ENCODE assay signal across 8 cellular contexts in the genomic region with DNA sequence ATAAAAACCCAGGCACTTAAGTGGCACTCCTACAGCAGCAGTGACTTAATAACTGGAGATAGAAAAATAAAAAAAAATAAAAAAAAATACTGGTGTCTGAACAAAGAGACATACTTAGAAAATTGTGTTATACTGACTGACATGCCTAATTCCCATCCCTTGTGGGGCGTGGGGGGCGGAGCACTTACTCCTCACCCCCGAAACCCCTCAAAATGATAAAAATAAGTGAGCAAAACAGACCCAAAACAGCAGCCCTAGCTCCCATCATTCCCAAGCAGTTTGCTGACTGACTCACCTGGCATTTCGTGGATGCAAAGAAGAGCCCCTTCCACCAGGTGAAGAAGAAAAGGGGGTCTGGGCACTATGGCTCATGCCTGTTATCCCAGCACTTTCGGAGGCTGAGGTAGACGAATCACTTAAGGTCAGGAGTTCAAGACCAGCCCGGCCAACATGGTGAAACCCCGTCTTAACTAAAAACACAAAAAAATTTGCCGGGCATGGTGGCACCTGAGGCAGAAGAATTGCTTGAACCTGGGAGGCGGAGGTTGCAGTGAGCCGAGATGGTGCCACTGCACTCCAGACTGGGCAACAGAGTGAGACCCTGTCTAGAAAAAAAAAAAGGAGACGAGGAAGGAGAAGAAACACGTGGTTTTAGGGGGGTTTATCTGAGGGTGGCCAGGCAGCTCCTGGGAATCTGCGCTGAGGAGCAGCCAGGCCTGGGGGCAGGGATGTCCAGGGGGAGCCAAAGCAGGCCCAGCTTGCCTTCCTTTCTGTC. TPM values are rescaled to one million over a fixed set of nuclear protein-coding genes. Genes with fewer than 3 reads are reported as not detected.
A peak's percentile ranks its signal among the peaks of the same experiment; 100 is the strongest.
DNase-seq lines count a peak whose midpoint lies in the region; ATAC-seq and TF ChIP-seq lines count a peak whose summit lies in the region.

No MANE protein-coding gene starts in this region.

- H3K4me2 ChIP-seq in skeletal muscle satellite cell (ENCODE audit: low read length) = peak overlapping the region; percentile 92

- DNase-seq in GM12864 (ENCODE audit: low read depth) (no peak), Peyer's patch (no peak), epithelial cell of proximal tubule (ENCODE audit: low read depth) (no peak), kidney tubule cell (ENCODE audit: low spot score) (no peak), NCI-H1930 (lab: John Stamatoyannopoulos, UW) (no peak)

- H3K27ac ChIP-seq in Peyer's patch = peak overlapping the region in 1 of 4 donors; percentile 86

- ATAC-seq in GM21360 (IDR thresholded peaks at IDR 0.05; ENCODE audit: unreplicated experiment) (no peak), GM18498 (IDR thresholded peaks at IDR 0.05; ENCODE audit: unreplicated experiment) (no peak)

- no peak for TF ChIP-seq POLR2A in Peyer's patch (IDR thresholded peaks at IDR 0.05)

- H3K4me3 ChIP-seq in GM12864 (ENCODE audit: low read depth, low read length) (peak overlapping the region; percentile 73), Peyer's patch (peak overlapping the region; percentile 70 to 77 (median 72)), epithelial cell of proximal tubule (ENCODE audit: low read depth, low read length) (peak overlapping the region; percentile 90), skeletal muscle satellite cell (ENCODE audit: low read length) (peak overlapping the region; percentile 79)

- H3K9me3 ChIP-seq in Peyer's patch (no peaks in the 10 kb centered on the region), skeletal muscle satellite cell (replicated peaks; ENCODE audit: low read length) (no peaks in the 10 kb centered on the region)

- H3K9ac ChIP-seq in skeletal muscle satellite cell (ENCODE audit: low read depth, low read length) = peak overlapping the region; percentile 90

- H3K27me3 ChIP-seq in Peyer's patch (no peaks in the 10 kb centered on the region), skeletal muscle satellite cell (ENCODE audit: control insufficient read depth, insufficient read depth, low read length) (no peaks in the 10 kb centered on the region)

- H3K36me3 ChIP-seq in Peyer's patch = no peaks in the 10 kb centered on the region
- H3K36me3 ChIP-seq in skeletal muscle satellite cell (ENCODE audit: insufficient read depth, low read length) = no peaks in the 10 kb centered on the region

- no peak for TF ChIP-seq CTCF in GM12864 (IDR thresholded peaks at IDR 0.05; ENCODE audit: low read depth, low read length, missing control alignments)
- TF ChIP-seq CTCF in Peyer's patch (IDR thresholded peaks at IDR 0.05) = no peak
- TF ChIP-seq CTCF in epithelial cell of proximal tubule (conservative IDR thresholded peaks at IDR 0.05; ENCODE audit: low read depth, low read length) = no peak

- H3K4me1 ChIP-seq in Peyer's patch = peaks cover 0 to 15% (median 3%) of the 10 kb centered on the region in 4 donors
- H3K4me1 ChIP-seq in skeletal muscle satellite cell (ENCODE audit: control insufficient read depth, insufficient read depth, low read length) = peaks cover 28% of the 10 kb centered on the region

RNA-seq across cellular contexts. Expression of a gene that starts 50.8 kb away (rescaled TPM):
- total RNA-seq in Peyer's patch (1 to 10 TPM in 3 of 4 donors, under 1 TPM in 1; 0.94 to 8.4 (median 4.2) TPM), epithelial cell of proximal tubule (13.0 and 18.4 TPM in 2 replicates)
- total RNA-seq in skeletal muscle satellite cell (2012; rRNA removed) = 5.5 and 7.1 TPM in 2 replicates
